In genomic region chr19:53365899-53366493, GRCh38 we compare ENCODE assay signal across 8 cellular contexts. TPM values are rescaled to one million over a fixed set of nuclear protein-coding genes. Genes with fewer than 3 reads are reported as not detected.
DNase-seq lines count a peak whose midpoint lies in the region; ATAC-seq and TF ChIP-seq lines count a peak whose summit lies in the region.

No MANE protein-coding gene starts in this region.

- no peaks in the 10 kb centered on the region for H3K36me3 ChIP-seq in ACC112 (ENCODE audit: insufficient read depth, low read length)
- H3K36me3 ChIP-seq in ectodermal cell (ENCODE audit: control insufficient read depth, insufficient read depth, low read length): no peaks in the 10 kb centered on the region
- no peaks in the 10 kb centered on the region for H3K36me3 ChIP-seq in muscle layer of colon (ENCODE audit: insufficient read depth, low read length)
- H3K36me3 ChIP-seq in thoracic aorta: no peaks in the 10 kb centered on the region

- H3K9me3 Mint-ChIP-seq in T-helper 1 cell treated with Interleukin-12 subunit alpha and Interleukin-12 subunit beta and Interleukin-4 antibody, amounts not matched to agents 30 μg/mL and 1 μg/mL, for 36 hours: peaks cover 51% of the 10 kb centered on the region

- H3K4me3 ChIP-seq in ACC112 (ENCODE audit: low read depth, low read length) (peak overlapping the region; percentile 97), ectodermal cell (ENCODE audit: insufficient read depth, low read depth, low read length) (peak overlapping the region; percentile 52), muscle layer of colon (ENCODE audit: low read depth in 1 of 2, low read length in 2 of 2) (peak overlapping the region; percentile 67 to 85), thoracic aorta (peak overlapping the region; percentile 84)

- peak overlapping the region; percentile 24 for H3K9ac ChIP-seq in muscle layer of colon (ENCODE audit: low read length)

- no peak for DNase-seq in thoracic aorta (ENCODE audit: low spot score)
- no peak for DNase-seq in mucosa of gallbladder (ENCODE audit: low spot score)

- H3K9me3 ChIP-seq in ectodermal cell (ENCODE audit: control insufficient read depth, low read length) (no peaks in the 10 kb centered on the region), muscle layer of colon (ENCODE audit: low read length) (no peaks in the 10 kb centered on the region), thoracic aorta (no peaks in the 10 kb centered on the region)

- H2AFZ ChIP-seq in ACC112 (ENCODE audit: low read length, unreplicated experiment): peak overlapping the region; percentile 95

- no peaks in the 10 kb centered on the region for H3K4me1 ChIP-seq in ACC112 (ENCODE audit: control insufficient read depth, insufficient read depth, low read length, unreplicated experiment)
- H3K4me1 ChIP-seq in ectodermal cell (ENCODE audit: control insufficient read depth, insufficient read depth, low read length): peaks cover 6% of the 10 kb centered on the region
- H3K4me1 ChIP-seq in muscle layer of colon (ENCODE audit: insufficient read depth, low read length): peaks cover 5% of the 10 kb centered on the region
- no peaks in the 10 kb centered on the region for H3K4me1 ChIP-seq in thoracic aorta (ENCODE audit: control insufficient read depth in 1 of 2, low read depth in 2 of 2)

- H3K4me3 Mint-ChIP-seq in T-helper 1 cell treated with Interleukin-12 subunit alpha and Interleukin-12 subunit beta and Interleukin-4 antibody, amounts not matched to agents 30 μg/mL and 1 μg/mL, for 36 hours: peak overlapping the region; percentile 93

- H3K27me3 ChIP-seq in ACC112 (ENCODE audit: insufficient read depth, low read length) (no peaks in the 10 kb centered on the region), ectodermal cell (ENCODE audit: control insufficient read depth, insufficient read depth, low read length, poor library complexity, severe bottlenecking) (peaks cover 17% of the 10 kb centered on the region), muscle layer of colon (ENCODE audit: control insufficient read depth in 1 of 2, insufficient read depth in 2 of 2, low read length in 2 of 2) (no peaks in the 10 kb centered on the region), thoracic aorta (replicated peaks; ENCODE audit: insufficient read depth) (no peaks in the 10 kb centered on the region)

- H3K4me1 Mint-ChIP-seq in T-helper 1 cell treated with Interleukin-12 subunit alpha and Interleukin-12 subunit beta and Interleukin-4 antibody, amounts not matched to agents 30 μg/mL and 1 μg/mL, for 36 hours (ENCODE audit: low read depth): peaks cover 14% of the 10 kb centered on the region

- H3K27ac ChIP-seq in ACC112 (ENCODE audit: low read depth, low read length) (peak overlapping the region; percentile 65; the same call in 1 of the 2 replicates), ectodermal cell (ENCODE audit: insufficient read depth, low read depth, low read length, poor library complexity, severe bottlenecking) (no peak overlapping the region), muscle layer of colon (ENCODE audit: low read depth, low read length) (peak overlapping the region; percentile 63), thoracic aorta (peak overlapping the region; percentile 66 to 81)

- 0 to 1% methylated on average over 32 of the region's 32 CpGs for WGBS in ectodermal cell, 2 experiments

- H3K36me3 Mint-ChIP-seq in T-helper 1 cell treated with Interleukin-12 subunit alpha and Interleukin-12 subunit beta and Interleukin-4 antibody, amounts not matched to agents 30 μg/mL and 1 μg/mL, for 36 hours (ENCODE audit: low read depth): peaks cover 22% of the 10 kb centered on the region

- H3K27me3 Mint-ChIP-seq in T-helper 1 cell treated with Interleukin-12 subunit alpha and Interleukin-12 subunit beta and Interleukin-4 antibody, amounts not matched to agents 30 μg/mL and 1 μg/mL, for 36 hours (ENCODE audit: low read depth): no peaks in the 10 kb centered on the region

- ATAC-seq in GM18861 (IDR thresholded peaks at IDR 0.05; ENCODE audit: unreplicated experiment) (peak; percentile 33), HG03108 (IDR thresholded peaks at IDR 0.05; ENCODE audit: unreplicated experiment) (peak; percentile 25), thoracic aorta (ENCODE audit: insufficient number of reproducible peaks, low FRiP score, low read depth) (peak; percentile 55)

- no peak for TF ChIP-seq CTCF in thoracic aorta (IDR thresholded peaks at IDR 0.05)

- peak overlapping the region; percentile 94 for H3K27ac Mint-ChIP-seq in T-helper 1 cell treated with Interleukin-12 subunit alpha and Interleukin-12 subunit beta and Interleukin-4 antibody, amounts not matched to agents 30 μg/mL and 1 μg/mL, for 36 hours

- H3K79me2 ChIP-seq in ACC112 (ENCODE audit: control insufficient read depth, insufficient read depth, low read length, unreplicated experiment): no peaks in the 10 kb centered on the region

RNA-seq across cellular contexts. Expression of gene ZNF525, which starts 0.5 kb away (rescaled TPM):
- 8.7 TPM for polyA plus RNA-seq in ectodermal cell (2013, experiment 1 of 4)
- polyA plus RNA-seq in ectodermal cell (2013, experiment 2 of 4): 10.0 TPM
- polyA plus RNA-seq in ectodermal cell (2013, experiment 3 of 4): 8.2 TPM
- polyA plus RNA-seq in ectodermal cell (2013, experiment 4 of 4): 7.4 TPM
- 10 to 100 TPM in 1 of 2 donors, 1 to 10 TPM in 1; 4.9 to 11.4 TPM for total RNA-seq in thoracic aorta
- total RNA-seq in mucosa of gallbladder: 18.1 TPM

RNA-seq across cellular contexts. Expression of gene ZNF765, which starts 29.0 kb away (rescaled TPM):
- 8.7 TPM for polyA plus RNA-seq in ectodermal cell (2013, experiment 1 of 4)
- polyA plus RNA-seq in ectodermal cell (2013, experiment 2 of 4): 10.1 TPM
- polyA plus RNA-seq in ectodermal cell (2013, experiment 3 of 4): 7.9 TPM
- 11.1 TPM for polyA plus RNA-seq in ectodermal cell (2013, experiment 4 of 4)
- total RNA-seq in thoracic aorta (10 to 100 TPM; 10.3 to 18.5 TPM), mucosa of gallbladder (12.9 TPM)

RNA-seq across cellular contexts. Expression of gene ZNF845, which starts 32.4 kb away (rescaled TPM):
- 9.4 TPM for polyA plus RNA-seq in ectodermal cell (2013, experiment 1 of 4)
- polyA plus RNA-seq in ectodermal cell (2013, experiment 2 of 4): 12.1 TPM
- polyA plus RNA-seq in ectodermal cell (2013, experiment 3 of 4): 8.6 TPM
- 9.4 TPM for polyA plus RNA-seq in ectodermal cell (2013, experiment 4 of 4)
- total RNA-seq in thoracic aorta (1 to 10 TPM; 4.2 to 7.4 TPM), mucosa of gallbladder (7.5 TPM)
